ENCODE assay signal across 17 cellular contexts in genomic region chr7:51043461-51043860, GRCh38.
A peak's percentile ranks its signal among the peaks of the same experiment; 100 is the strongest.
DNase-seq lines count a peak whose midpoint lies in the region; ATAC-seq, FAIRE-seq and TF ChIP-seq lines count a peak whose summit lies in the region.
"Had no signal": no experiment of that assay in that cellular context is flagged by ENCODE, and none has a peak within 500 bp of the region (broad histone marks: within the 10 kb centered on the region; RNA-seq: fewer than 3 reads in every experiment).

No MANE protein-coding gene starts in this region.

- no peaks in the 10 kb centered on the region for H3K36me3 Mint-ChIP-seq in activated naive CD4-positive, alpha-beta T cell treated with anti-CD3 and anti-CD28 coated beads, Interleukin-2, amount 50 U/mL, for 72 hours
- H3K36me3 Mint-ChIP-seq: CD4-positive, alpha-beta memory T cell had no signal

- no peak overlapping the region for H3K14ac ChIP-seq in neuronal stem cell (ENCODE audit: low read length)

- no peak overlapping the region for H2BK5ac ChIP-seq in neuronal stem cell (ENCODE audit: low read length)

- WGBS in neuronal stem cell (ENCODE audit: extremely low coverage in 2 of 2, insufficient read length in 2 of 2, insufficient replicate concordance in 1 of 2), 2 donors: no CpG with 5 or more reads among the region's 14 CpGs

- no peaks in the 10 kb centered on the region for H3K9me1 ChIP-seq in endothelial cell of umbilical vein (replicated peaks; ENCODE audit: control insufficient read depth, extremely low read depth, insufficient read depth, low read length)

- H3K27ac Mint-ChIP-seq in activated naive CD4-positive, alpha-beta T cell treated with anti-CD3 and anti-CD28 coated beads, Interleukin-2, amount 50 U/mL, for 72 hours: no peak overlapping the region
- H3K27ac Mint-ChIP-seq: CD4-positive, alpha-beta memory T cell; GM23338; HFFc6 had no signal

- H3K27me3 ChIP-seq in endothelial cell of umbilical vein (ENCODE audit: control insufficient read depth in 2 of 2, insufficient read depth in 2 of 2, low read length in 2 of 2) (peaks cover 3 to 5% of the 10 kb centered on the region in 2 experiments), neuronal stem cell (ENCODE audit: control insufficient read depth in 3 of 3, insufficient read depth in 3 of 3, low read depth in 1 of 3, low read length in 3 of 3) (no peaks in the 10 kb centered on the region)

- H3K79me1 ChIP-seq in neuronal stem cell (ENCODE audit: low read depth, low read length): no peaks in the 10 kb centered on the region

- TF ChIP-seq POLR2A in endothelial cell of umbilical vein (IDR thresholded peaks at IDR 0.05; ENCODE audit: low read depth, low read length): no peak

- no peak overlapping the region for H3K4me3 ChIP-seq in endothelial cell of umbilical vein (replicated peaks in 1 of 3; ENCODE audit: insufficient read depth in 1 of 3, low read depth in 1 of 3, low read length in 3 of 3)
- H3K4me3 ChIP-seq in kidney (ENCODE audit: low read length in 2 of 2): no peak overlapping the region
- H3K4me3 ChIP-seq in neuronal stem cell (ENCODE audit: low read length in 2 of 2): no peak overlapping the region
- H3K4me3 ChIP-seq: GM12878, GM23338, HAP-1 had no signal

- H3K23ac ChIP-seq in neuronal stem cell (ENCODE audit: low read depth, low read length, poor library complexity): no peak overlapping the region

- H3K27ac ChIP-seq in endothelial cell of umbilical vein (ENCODE audit: insufficient read depth, low read depth, low read length) (no peak overlapping the region), kidney (ENCODE audit: low read depth in 2 of 2, low read length in 2 of 2) (no peak overlapping the region), neuronal stem cell (replicated peaks; ENCODE audit: low read length) (no peak overlapping the region)

- H3K4me1 ChIP-seq in endothelial cell of umbilical vein (ENCODE audit: control insufficient read depth, extremely low read depth, insufficient read depth, low read length) (no peaks in the 10 kb centered on the region), kidney (ENCODE audit: control insufficient read depth in 1 of 2, insufficient read depth in 1 of 2, low read depth in 1 of 2, low read length in 2 of 2) (no peaks in the 10 kb centered on the region), neuronal stem cell (ENCODE audit: control insufficient read depth in 2 of 2, insufficient read depth in 1 of 2, low read depth in 1 of 2, low read length in 2 of 2) (peaks cover 0 to 6% of the 10 kb centered on the region in 2 donors)

- H3K9ac ChIP-seq in endothelial cell of umbilical vein (replicated peaks; ENCODE audit: extremely low read depth, insufficient read depth, low read length) (no peak overlapping the region), kidney (ENCODE audit: low read length in 2 of 2) (no peak overlapping the region), neuronal stem cell (ENCODE audit: low read depth, low read length, poor library complexity) (no peak overlapping the region)

- no peak overlapping the region for H2AK5ac ChIP-seq in neuronal stem cell (ENCODE audit: low read depth, low read length)

- no peaks in the 10 kb centered on the region for H3K36me3 ChIP-seq in endothelial cell of umbilical vein (ENCODE audit: control insufficient read depth in 2 of 2, extremely low read depth in 1 of 2, insufficient read depth in 2 of 2, low read length in 2 of 2)
- H3K36me3 ChIP-seq in kidney (ENCODE audit: control insufficient read depth in 1 of 2, insufficient read depth in 2 of 2, low read length in 2 of 2): no peaks in the 10 kb centered on the region
- H3K36me3 ChIP-seq in neuronal stem cell (replicated peaks in 1 of 2; ENCODE audit: control insufficient read depth in 2 of 2, insufficient read depth in 2 of 2, low read length in 2 of 2): no peaks in the 10 kb centered on the region
- H3K36me3 ChIP-seq: HAP-1 had no signal

- dilution Hi-C loops in endothelial cell of umbilical vein (cut with MboI; ENCODE audit: extremely low pct_ligation_motif_present, low sequenced_read_pairs): no loop called here

- BruUV-seq in endothelial cell of umbilical vein (replicated peaks; lab: Mats Ljungman, UMichigan): no TSS peak

- DNase-seq in endothelial cell of umbilical vein (ENCODE audit: low read depth, low spot score) (no peak), kidney (peak; percentile 66), neuronal stem cell (ENCODE audit: low spot score) (no peak), hypothalamus (lab: John Stamatoyannopoulos, UW) (no peak)
- no peak for DNase-seq in activated naive CD4-positive, alpha-beta T cell treated with anti-CD3 and anti-CD28 coated beads, Interleukin-2, amount 50 U/mL, for 72 hours (ENCODE audit: low spot score in 2 of 2)
- DNase-seq: C1 segment of cervical spinal cord; CD4-positive, alpha-beta memory T cell; COR-L47; DMS153; EL; GDM1; HFFc6 had no signal

- no peak for ATAC-seq in GM18520 (IDR thresholded peaks at IDR 0.05; ENCODE audit: unreplicated experiment)
- ATAC-seq in activated naive CD4-positive, alpha-beta T cell treated with anti-CD3 and anti-CD28 coated beads, Interleukin-2, amount 50 U/mL, for 72 hours: no peak
- ATAC-seq: GM12878, GM23338 had no signal

- no peak overlapping the region for H3K4ac ChIP-seq in neuronal stem cell (ENCODE audit: low read length)

- CTCF ChIA-PET in endothelial cell of umbilical vein (lab: Charles Lee): no interaction called here

- POLR2A ChIA-PET in endothelial cell of umbilical vein (lab: Charles Lee): no interaction called here

- peak; percentile 43 for FAIRE-seq in endothelial cell of umbilical vein (lab: Jason Lieb, UNC)
- no peak for FAIRE-seq in kidney (lab: Jason Lieb, UNC)
- FAIRE-seq: GM12878, H54 had no signal

- H2AFZ ChIP-seq in endothelial cell of umbilical vein (ENCODE audit: low read depth, low read length) (no peak overlapping the region), neuronal stem cell (ENCODE audit: low read length) (no peak overlapping the region)
- H2AFZ ChIP-seq: GM23338 had no signal

- H3K9me3 ChIP-seq in endothelial cell of umbilical vein (replicated peaks; ENCODE audit: control insufficient read depth, insufficient read depth, low read length) (no peaks in the 10 kb centered on the region), kidney (ENCODE audit: control insufficient read depth in 1 of 2, low read length in 2 of 2) (no peaks in the 10 kb centered on the region), neuronal stem cell (replicated peaks in 1 of 2; ENCODE audit: control insufficient read depth in 2 of 2, insufficient read depth in 1 of 2, low read depth in 1 of 2, low read length in 2 of 2) (no peaks in the 10 kb centered on the region)
- H3K9me3 ChIP-seq: HAP-1 had no signal

- no peaks in the 10 kb centered on the region for H4K20me1 ChIP-seq in endothelial cell of umbilical vein (replicated peaks; ENCODE audit: control insufficient read depth, extremely low read depth, insufficient read depth, low read length)

- peak overlapping the region; percentile 6 for H2BK15ac ChIP-seq in neuronal stem cell (ENCODE audit: low read length)

- no peak overlapping the region for H4K91ac ChIP-seq in neuronal stem cell (ENCODE audit: low read depth, low read length, poor library complexity)

- H2BK12ac ChIP-seq in neuronal stem cell (ENCODE audit: low read length): no peak overlapping the region

- intact Hi-C loops in endothelial cell of umbilical vein (cut with micrococcal nuclease): no loop called here
- intact Hi-C loops in kidney (cut with DNase I): no loop called here

- H2BK120ac ChIP-seq in neuronal stem cell (ENCODE audit: low read depth, low read length): no peak overlapping the region

- H4K8ac ChIP-seq in neuronal stem cell (ENCODE audit: low read depth, low read length): no peak overlapping the region

- TF ChIP-seq CTCF in endothelial cell of umbilical vein (IDR thresholded peaks at IDR 0.05; ENCODE audit: extremely low read depth in 1 of 2, insufficient read depth in 1 of 2, low read depth in 1 of 2, low read length in 2 of 2): no peak
- no peak for TF ChIP-seq CTCF in kidney (IDR thresholded peaks at IDR 0.05; ENCODE audit: borderline replicate concordance, extremely low read depth, insufficient read depth)

- H3K9me3 Mint-ChIP-seq in activated naive CD4-positive, alpha-beta T cell treated with anti-CD3 and anti-CD28 coated beads, Interleukin-2, amount 50 U/mL, for 72 hours: no peaks in the 10 kb centered on the region
- H3K9me3 Mint-ChIP-seq: CD4-positive, alpha-beta memory T cell; HFFc6 had no signal

- H3K79me2 ChIP-seq in endothelial cell of umbilical vein (ENCODE audit: control insufficient read depth, insufficient read depth, low read length): no peaks in the 10 kb centered on the region

- peak overlapping the region; percentile 59 for H3K18ac ChIP-seq in neuronal stem cell (ENCODE audit: low read length)

- H3K4me2 ChIP-seq in endothelial cell of umbilical vein (ENCODE audit: insufficient read depth, low read length) (no peak overlapping the region), neuronal stem cell (ENCODE audit: insufficient read depth, low read length, poor library complexity, severe bottlenecking) (no peak overlapping the region)
- H3K4me2 ChIP-seq: GM23338 had no signal

TF ChIP-seq in endothelial cell of umbilical vein, 7 proteins besides CTCF, POLR2A, EP300 and RAD21:
- TF ChIP-seq FOS (IDR thresholded peaks at IDR 0.05; ENCODE audit: borderline replicate concordance, insufficient read depth, low read length): no peak
